Comparison of ENCODE assay signal across 21 cellular contexts in the genomic region with DNA sequence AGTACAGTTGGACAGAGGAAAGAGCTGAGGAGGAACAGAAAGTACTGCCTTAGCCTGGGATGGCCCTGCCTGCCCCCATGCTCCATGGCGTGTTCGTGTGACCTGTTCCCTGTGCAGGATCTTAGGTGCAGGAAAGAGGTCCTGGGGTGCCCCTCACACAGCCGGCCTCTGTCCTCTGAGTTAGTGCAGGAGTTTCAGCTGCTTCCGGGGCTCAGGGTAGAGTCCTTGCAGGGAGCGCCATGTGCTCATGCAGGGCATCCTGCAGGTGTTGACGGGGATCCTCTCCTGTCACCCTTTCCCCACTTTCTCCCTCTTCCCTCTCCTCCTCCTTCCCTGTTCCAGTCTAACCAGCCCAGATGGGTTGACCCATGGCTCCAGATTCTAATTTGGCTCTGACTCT.
DNase-seq lines count a peak whose midpoint lies in the region; ATAC-seq, FAIRE-seq and TF ChIP-seq lines count a peak whose summit lies in the region.
"Had no signal": no experiment of that assay in that cellular context is flagged by ENCODE, and none has a peak within 500 bp of the region (broad histone marks: within the 10 kb centered on the region; RNA-seq: fewer than 3 reads in every experiment).

No MANE protein-coding gene starts in this region.

- H4K20me1 ChIP-seq in H1 (replicated peaks in 1 of 2; ENCODE audit: control insufficient read depth in 1 of 2, insufficient read depth in 2 of 2, low read length in 2 of 2): peaks cover 54 to 64% of the 10 kb centered on the region in 2 experiments

- H3K36me3 ChIP-seq in H1 (ENCODE audit: control insufficient read depth in 2 of 4, insufficient read depth in 4 of 4, low read length in 3 of 4): peaks cover 3 to 45% (median 29%) of the 10 kb centered on the region in 4 experiments; a peak in 7 of 8 replicates

- no peak overlapping the region for H3K27ac ChIP-seq in H1 (ENCODE audit: low read depth, low read length)
- no peak overlapping the region for H3K27ac ChIP-seq in substantia nigra (ENCODE audit: low read depth, low read length, poor library complexity, severe bottlenecking)
- H3K27ac ChIP-seq: cardiac muscle cell, thyroid gland had no signal

- no peaks in the 10 kb centered on the region for H3K9me3 ChIP-seq in H1 (ENCODE audit: insufficient read depth in 2 of 2, low read depth in 1 of 2, low read length in 1 of 2)
- H3K9me3 ChIP-seq: thyroid gland had no signal

- no peak for TF ChIP-seq RAD21 in H1 (IDR thresholded peaks at IDR 0.05 in 1 of 2, conservative IDR thresholded peaks at IDR 0.05 in 1 of 2; ENCODE audit: low read depth in 2 of 2, low read length in 2 of 2)

- H3K79me1 ChIP-seq in H1 (ENCODE audit: low read depth, low read length): peaks cover 11% of the 10 kb centered on the region

- no peak overlapping the region for H3K9ac ChIP-seq in H1 (replicated peaks in 1 of 4; ENCODE audit: extremely low read depth in 1 of 4, low read depth in 3 of 4, low read length in 3 of 4)

- no peak overlapping the region for H3K23ac ChIP-seq in H1 (ENCODE audit: insufficient read length)

- H3K4me3 ChIP-seq in H1 (ENCODE audit: extremely low read depth in 1 of 4, insufficient read depth in 2 of 4, low read depth in 3 of 4, low read length in 4 of 4): no peak overlapping the region
- H3K4me3 ChIP-seq: cardiac muscle cell, thyroid gland had no signal

- FAIRE-seq in H1 (lab: Jason Lieb, UNC) (no peak), frontal cortex (lab: Jason Lieb, UNC) (no peak)
- FAIRE-seq: GM18507, TTC549 had no signal

- POLR2A ChIA-PET in WTC11 (lab: Charles Lee) (no interaction called here), H1 (lab: Charles Lee; ENCODE audit: partially characterized antibody) (interaction anchor here (0.8 to 1.3 kb wide), 2 partner anchors 9 to 12 kb away, joined by 3 to 4 read pairs; no protein-coding TSS in a partner anchor)

- peaks cover 7 to 93% of the 10 kb centered on the region in 2 experiments for H3K79me2 ChIP-seq in H1 (ENCODE audit: control insufficient read depth in 1 of 2, insufficient read depth in 2 of 2, low read length in 2 of 2)

- no peaks in the 10 kb centered on the region for H3K27me3 Mint-ChIP-seq in WTC11 (ENCODE audit: low read depth)
- H3K27me3 Mint-ChIP-seq in stimulated activated naive B cell treated with anti-CD40 and anti-IgM and Interleukin-4, amounts not matched to agents 10 μg/mL and 1 μg/mL and 100 μg/mL, for 72 hours: no peaks in the 10 kb centered on the region
- H3K27me3 Mint-ChIP-seq: activated CD4-positive, alpha-beta T cell treated with anti-CD3 and anti-CD28 coated beads, Interleukin-2, amount 10 ng/mL, durations not matched to agents 7 days and 5 days had no signal

- H4K5ac ChIP-seq in H1 (ENCODE audit: insufficient read length, low read depth, low read length): no peak overlapping the region

- no peaks in the 10 kb centered on the region for H3K23me2 ChIP-seq in H1 (ENCODE audit: low read depth, low read length)

- no peak overlapping the region for H2BK12ac ChIP-seq in H1 (ENCODE audit: low read depth, low read length)

- no peak overlapping the region for H2AK5ac ChIP-seq in H1 (ENCODE audit: low read depth, low read length)

- H3K4me1 ChIP-seq in H1 (replicated peaks in 1 of 4; ENCODE audit: control insufficient read depth in 3 of 4, insufficient read depth in 4 of 4, low read length in 3 of 4): peaks cover 22 to 38% (median 30%) of the 10 kb centered on the region in 4 experiments

- TF ChIP-seq EP300 in H1 (IDR thresholded peaks at IDR 0.05; ENCODE audit: borderline replicate concordance in 1 of 2, low read depth in 2 of 2, low read length in 2 of 2): no peak

- H3K9me3 Mint-ChIP-seq in activated naive CD4-positive, alpha-beta T cell treated with anti-CD3 and anti-CD28 coated beads, Interleukin-2, amount 50 U/mL, for 72 hours: no peaks in the 10 kb centered on the region
- no peaks in the 10 kb centered on the region for H3K9me3 Mint-ChIP-seq in WTC11
- H3K9me3 Mint-ChIP-seq in stimulated activated naive B cell treated with anti-CD40 and anti-IgM and Interleukin-4, amounts not matched to agents 10 μg/mL and 1 μg/mL and 100 μg/mL, for 72 hours: no peaks in the 10 kb centered on the region
- H3K9me3 Mint-ChIP-seq: activated CD4-positive, alpha-beta T cell treated with anti-CD3 and anti-CD28 coated beads, Interleukin-2, amount 10 ng/mL, durations not matched to agents 7 days and 5 days; mesothelial cell of epicardium had no signal

- H2BK15ac ChIP-seq in H1 (ENCODE audit: low read length): no peak overlapping the region

- H2BK5ac ChIP-seq in H1 (ENCODE audit: low read depth, low read length): no peak overlapping the region

- H2BK120ac ChIP-seq in H1 (replicated peaks; ENCODE audit: low read depth, low read length): no peak overlapping the region

- H3K36me3 Mint-ChIP-seq in activated naive CD4-positive, alpha-beta T cell treated with anti-CD3 and anti-CD28 coated beads, Interleukin-2, amount 50 U/mL, for 72 hours: peaks cover 11 to 14% of the 10 kb centered on the region in 2 donors
- peaks cover 36% of the 10 kb centered on the region for H3K36me3 Mint-ChIP-seq in WTC11
- H3K36me3 Mint-ChIP-seq in stimulated activated naive B cell treated with anti-CD40 and anti-IgM and Interleukin-4, amounts not matched to agents 10 μg/mL and 1 μg/mL and 100 μg/mL, for 72 hours: peaks cover 38 to 62% of the 10 kb centered on the region in 2 donors

- H3K4ac ChIP-seq in H1 (replicated peaks; ENCODE audit: insufficient read length, low read depth, low read length): no peak overlapping the region

- no peak overlapping the region for H3K18ac ChIP-seq in H1 (ENCODE audit: extremely low read depth, low read length)

- H3K4me2 ChIP-seq in H1 (ENCODE audit: insufficient read depth in 1 of 2, low read depth in 2 of 2, low read length in 2 of 2): no peak overlapping the region

- H3K4me1 Mint-ChIP-seq in WTC11: peaks cover 84% of the 10 kb centered on the region
- H3K4me1 Mint-ChIP-seq in stimulated activated naive B cell treated with anti-CD40 and anti-IgM and Interleukin-4, amounts not matched to agents 10 μg/mL and 1 μg/mL and 100 μg/mL, for 72 hours: peaks cover 46 to 67% of the 10 kb centered on the region in 2 donors

- CTCF ChIA-PET in WTC11 (lab: Charles Lee) (no interaction called here), H1 (lab: Charles Lee; ENCODE audit: partially characterized antibody) (interaction anchor here (1.1 to 2.0 kb wide), 6 partner anchors 11 to 153 kb away, joined by 3 to 7 read pairs (median 5); no protein-coding TSS in a partner anchor)

- H3K4me3 Mint-ChIP-seq in WTC11: no peak overlapping the region
- H3K4me3 Mint-ChIP-seq in stimulated activated naive B cell treated with anti-CD40 and anti-IgM and Interleukin-4, amounts not matched to agents 10 μg/mL and 1 μg/mL and 100 μg/mL, for 72 hours: no peak overlapping the region
- H3K4me3 Mint-ChIP-seq: activated CD4-positive, alpha-beta T cell treated with anti-CD3 and anti-CD28 coated beads, Interleukin-2, amount 10 ng/mL, durations not matched to agents 7 days and 5 days; mesothelial cell of epicardium had no signal

- WGBS in H1 (ENCODE audit: extremely low coverage in 1 of 2, insufficient coverage in 1 of 2, insufficient read length in 1 of 2, insufficient replicate concordance in 2 of 2, low coverage in 1 of 2, low lambda C conversion rate in 2 of 2, missing lambda C conversion rate in 1 of 2), 2 experiments: 81% methylated on average over 6 of the region's 6 CpGs; no CpG with 5 or more reads in 1 of the 2 experiments

- no peaks in the 10 kb centered on the region for H3K27me3 ChIP-seq in H1 (replicated peaks in 1 of 4; ENCODE audit: control insufficient read depth in 3 of 4, extremely low read depth in 1 of 4, insufficient read depth in 3 of 4, low read length in 3 of 4)
- H3K27me3 ChIP-seq: cardiac muscle cell, thyroid gland had no signal

- TF ChIP-seq POLR2A in H1 (IDR thresholded peaks at IDR 0.05; ENCODE audit: control extremely low read depth in 1 of 2, low read depth in 2 of 2, low read length in 2 of 2): peak in 1 of 2 experiments; percentile 39; a peak in 1 of 3 replicates

- TF ChIP-seq CTCF in WTC11 (IDR thresholded peaks at IDR 0.05) (no peak), H1 (IDR thresholded peaks at IDR 0.05; ENCODE audit: control extremely low read depth in 1 of 3, insufficient read depth in 1 of 3, low read depth in 1 of 3, low read length in 3 of 3) (no peak)

- no peak overlapping the region for H2AFZ ChIP-seq in H1 (ENCODE audit: low read length)

- no peak overlapping the region for H3K14ac ChIP-seq in H1 (ENCODE audit: insufficient read length)

- peak overlapping the region; percentile 57 to 69 for H3K27ac Mint-ChIP-seq in activated naive CD4-positive, alpha-beta T cell treated with anti-CD3 and anti-CD28 coated beads, Interleukin-2, amount 50 U/mL, for 72 hours
- peak overlapping the region; percentile 87; the same call in 1 of the 2 replicates for H3K27ac Mint-ChIP-seq in WTC11
- H3K27ac Mint-ChIP-seq in stimulated activated naive B cell treated with anti-CD40 and anti-IgM and Interleukin-4, amounts not matched to agents 10 μg/mL and 1 μg/mL and 100 μg/mL, for 72 hours: peak overlapping the region; percentile 85
- H3K27ac Mint-ChIP-seq: mesothelial cell of epicardium had no signal

- H2BK20ac ChIP-seq in H1 (ENCODE audit: low read length): no peak overlapping the region

- ATAC-seq in activated naive CD4-positive, alpha-beta T cell treated with anti-CD3 and anti-CD28 coated beads, Interleukin-2, amount 50 U/mL, for 72 hours: no peak
- ATAC-seq in WTC11: no peak
- no peak for ATAC-seq in stimulated activated naive B cell treated with anti-CD40 and anti-IgM and Interleukin-4, amounts not matched to agents 10 μg/mL and 1 μg/mL and 100 μg/mL, for 72 hours (replicated peaks)
- ATAC-seq: esophagus mucosa, left colon had no signal

- no peak for DNase-seq in activated naive CD4-positive, alpha-beta T cell treated with anti-CD3 and anti-CD28 coated beads, Interleukin-2, amount 50 U/mL, for 72 hours (ENCODE audit: low spot score in 2 of 2)
- DNase-seq in activated naive CD4-positive, alpha-beta T cell treated with anti-CD3 and anti-CD28 coated beads, Interleukin-2, amount 50 U/mL, for 16 hours: no peak
- no peak for DNase-seq in WTC11 (ENCODE audit: low spot score)
- no peak for DNase-seq in H1 (ENCODE audit: low read depth in 1 of 2, low spot score in 2 of 2)
- DNase-seq in stimulated activated naive B cell treated with anti-CD40 and anti-IgM and Interleukin-4, amounts not matched to agents 10 μg/mL and 1 μg/mL and 100 μg/mL, for 72 hours: no peak
- no peak for DNase-seq in NCI-H2029 (lab: John Stamatoyannopoulos, UW)
- no peak for DNase-seq in substantia nigra (lab: John Stamatoyannopoulos, UW)
- DNase-seq in frontal cortex (ENCODE audit: low spot score in 2 of 2): no peak
- DNase-seq: activated CD4-positive, alpha-beta T cell treated with anti-CD3 and anti-CD28 coated beads, Interleukin-2, amount 10 ng/mL, durations not matched to agents 7 days and 5 days; amniotic stem cell; COR-L47; Karpas-422; left colon; NCI-H510A treated with DMSO at 0.1 percent for 48 hours; RPMI8226; thyroid gland had no signal

- no peak overlapping the region for H4K91ac ChIP-seq in H1 (replicated peaks; ENCODE audit: insufficient read length, low read length)

- H3K56ac ChIP-seq in H1 (replicated peaks; ENCODE audit: insufficient read length, low read depth, low read length): no peak overlapping the region

- H4K8ac ChIP-seq in H1 (ENCODE audit: extremely low read depth, insufficient read depth, low read length): no peak overlapping the region

TF ChIP-seq in H1, 55 proteins besides CTCF, POLR2A, EP300 and RAD21 (continues in another document):
- no peak for TF ChIP-seq SIX5 (IDR thresholded peaks at IDR 0.05; ENCODE audit: low read depth, low read length)
